Comparison of ENCODE assay signal across 8 cellular contexts in the genomic region with DNA sequence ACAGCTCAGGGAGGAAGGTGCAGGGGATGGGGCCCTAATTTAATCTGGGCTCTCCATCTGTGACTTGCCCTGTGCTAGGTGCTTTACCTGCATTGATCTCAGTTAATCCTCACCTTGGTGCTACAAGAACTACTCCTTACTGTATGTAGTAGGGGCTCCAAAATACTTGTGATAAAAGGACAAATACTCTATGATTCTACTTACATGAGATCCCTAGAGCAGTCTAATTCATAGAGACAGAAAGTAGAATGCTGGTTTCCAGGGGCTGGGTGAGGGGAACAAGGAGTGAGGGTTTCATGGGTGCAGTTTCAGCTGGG.
"Had no signal": no experiment of that assay in that cellular context is flagged by ENCODE, and none has a peak within 500 bp of the region (broad histone marks: within the 10 kb centered on the region; RNA-seq: fewer than 3 reads in every experiment).

No MANE protein-coding gene starts in this region.

- DNase-seq: activated CD4-positive, CD25-positive, alpha-beta regulatory T cell; activated effector memory CD4-positive, alpha-beta T cell treated with anti-CD3 and anti-CD28 coated beads, Interleukin-2, amount 50 U/mL, for 16 hours; activated naive CD4-positive, alpha-beta T cell treated with anti-CD3 and anti-CD28 coated beads, Interleukin-2, amount 50 U/mL, for 16 hours; cortex of kidney had no signal

- H3K27me3 ChIP-seq: right lobe of liver had no signal

- H3K9me3 ChIP-seq: gastrocnemius medialis, right lobe of liver had no signal

- H3K36me3 ChIP-seq: gastrocnemius medialis, heart left ventricle, left lung, right lobe of liver had no signal

- H3K27ac ChIP-seq: gastrocnemius medialis, heart left ventricle, left lung, right lobe of liver had no signal

- H3K4me3 ChIP-seq: left lung, right lobe of liver had no signal

- H3K4me1 ChIP-seq: right lobe of liver had no signal
